ENCODE assay signal across 14 cellular contexts in genomic region chr14:32407170-32407569, GRCh38.
DNase-seq lines count a peak whose midpoint lies in the region; ATAC-seq and TF ChIP-seq lines count a peak whose summit lies in the region.
"Had no signal": no experiment of that assay in that cellular context is flagged by ENCODE, and none has a peak within 500 bp of the region (broad histone marks: within the 10 kb centered on the region; RNA-seq: fewer than 3 reads in every experiment).

No MANE protein-coding gene starts in this region.

- H3K4me1 ChIP-seq in gastroesophageal sphincter = peaks cover 0 to 14% (median 0%) of the 10 kb centered on the region in 3 donors
- peaks cover 3 to 4% of the 10 kb centered on the region in 2 experiments for H3K4me1 ChIP-seq in trophoblast cell (ENCODE audit: control insufficient read depth in 1 of 2, insufficient read depth in 2 of 2, low read length in 2 of 2)
- H3K4me1 ChIP-seq in MM.1S (ENCODE audit: low read length) = no peaks in the 10 kb centered on the region
- no peaks in the 10 kb centered on the region for H3K4me1 ChIP-seq in Karpas-422 (ENCODE audit: low read length)
- H3K4me1 ChIP-seq: body of pancreas, colonic mucosa, stomach had no signal

- H3K4me2 ChIP-seq in trophoblast cell (ENCODE audit: low read length) (no peak overlapping the region), MM.1S (ENCODE audit: low read depth, low read length) (no peak overlapping the region), Karpas-422 (ENCODE audit: low read depth, low read length, poor library complexity, severe bottlenecking) (no peak overlapping the region)

- DNase-seq in EH (ENCODE audit: low read depth) (peak; percentile 29), NCI-H446 treated with DMSO at 0.1 percent for 48 hours (lab: John Stamatoyannopoulos, UW) (peak; percentile 86), trophoblast cell (no peak), MM.1S (no peak), mesenteric fat pad (ENCODE audit: low spot score) (no peak), Karpas-422 (no peak)
- DNase-seq: activated CD8-positive, alpha-beta memory T cell treated with anti-CD3 and anti-CD28 coated beads, Interleukin-2, amount 50 U/mL, for 48 hours; activated naive CD8-positive, alpha-beta T cell treated with anti-CD3 and anti-CD28 coated beads for 36 hours; body of pancreas; colonic mucosa; NCI-H1105 treated with DMSO at 0.1 percent for 48 hours; stomach had no signal

- H3K4me3 ChIP-seq in gastroesophageal sphincter (no peak overlapping the region), trophoblast cell (ENCODE audit: low read depth, low read length) (no peak overlapping the region), MM.1S (ENCODE audit: low read length) (no peak overlapping the region), Karpas-422 (ENCODE audit: low read length) (no peak overlapping the region)
- H3K4me3 ChIP-seq: body of pancreas, colonic mucosa, stomach had no signal

- no peak overlapping the region for H3K23ac ChIP-seq in trophoblast cell (ENCODE audit: low read length)

- TF ChIP-seq CTCF in gastroesophageal sphincter (IDR thresholded peaks at IDR 0.05) (no peak), MM.1S (IDR thresholded peaks at IDR 0.05; ENCODE audit: low read length) (no peak)

- H3K9ac ChIP-seq in trophoblast cell (ENCODE audit: low read length) (no peak overlapping the region), MM.1S (ENCODE audit: low read length) (no peak overlapping the region), Karpas-422 (ENCODE audit: low read length) (no peak overlapping the region)

- no peak overlapping the region for H2BK5ac ChIP-seq in trophoblast cell (ENCODE audit: low read depth, low read length, poor library complexity)

- H2BK120ac ChIP-seq in trophoblast cell (ENCODE audit: insufficient read depth, low read length, poor library complexity) = no peak overlapping the region

- peak overlapping the region; percentile 51 for H3K14ac ChIP-seq in trophoblast cell (ENCODE audit: low read length)

- H3K27ac ChIP-seq in gastroesophageal sphincter (peak overlapping the region in 3 of 4 donors; percentile 32 to 56 (median 52)), trophoblast cell (ENCODE audit: low read depth, low read length) (no peak overlapping the region), MM.1S (ENCODE audit: low read length) (no peak overlapping the region), Karpas-422 (ENCODE audit: low read length) (no peak overlapping the region)
- H3K27ac ChIP-seq: body of pancreas, colonic mucosa had no signal

- no peak overlapping the region for H4K8ac ChIP-seq in trophoblast cell (ENCODE audit: low read depth, low read length)

- no peak for TF ChIP-seq EP300 in gastroesophageal sphincter (IDR thresholded peaks at IDR 0.05)

- H3K27me3 ChIP-seq in gastroesophageal sphincter (no peaks in the 10 kb centered on the region), trophoblast cell (ENCODE audit: insufficient read depth, low read length) (no peaks in the 10 kb centered on the region), MM.1S (replicated peaks; ENCODE audit: insufficient read depth, low read length) (no peaks in the 10 kb centered on the region), Karpas-422 (ENCODE audit: low read length) (no peaks in the 10 kb centered on the region)
- H3K27me3 ChIP-seq: body of pancreas, colonic mucosa, stomach had no signal

- H4K20me1 ChIP-seq in MM.1S (ENCODE audit: insufficient read depth, low read length) = no peaks in the 10 kb centered on the region
- no peaks in the 10 kb centered on the region for H4K20me1 ChIP-seq in Karpas-422 (ENCODE audit: insufficient read depth, low read depth, low read length)

- H3K9me3 ChIP-seq in gastroesophageal sphincter (no peaks in the 10 kb centered on the region), trophoblast cell (ENCODE audit: insufficient read depth, low read depth, low read length) (no peaks in the 10 kb centered on the region), MM.1S (replicated peaks; ENCODE audit: insufficient read depth, low read length) (no peaks in the 10 kb centered on the region), Karpas-422 (ENCODE audit: low read length) (no peaks in the 10 kb centered on the region)
- H3K9me3 ChIP-seq: body of pancreas, colonic mucosa, stomach had no signal

- H3K79me1 ChIP-seq in trophoblast cell (ENCODE audit: low read length) = no peaks in the 10 kb centered on the region

- no peaks in the 10 kb centered on the region for H3K79me2 ChIP-seq in trophoblast cell (ENCODE audit: control insufficient read depth, insufficient read depth, low read length, poor library complexity)
- H3K79me2 ChIP-seq in MM.1S (ENCODE audit: low read length) = no peaks in the 10 kb centered on the region
- H3K79me2 ChIP-seq in Karpas-422 (ENCODE audit: low read length) = no peaks in the 10 kb centered on the region

- no peak overlapping the region for H3K4ac ChIP-seq in trophoblast cell (ENCODE audit: low read depth, low read length)

- H2AK5ac ChIP-seq in trophoblast cell (ENCODE audit: low read length) = no peak overlapping the region

- H3K36me3 ChIP-seq in gastroesophageal sphincter = no peaks in the 10 kb centered on the region
- H3K36me3 ChIP-seq in trophoblast cell (ENCODE audit: control insufficient read depth in 1 of 2, insufficient read depth in 2 of 2, low read length in 2 of 2) = no peaks in the 10 kb centered on the region
- no peaks in the 10 kb centered on the region for H3K36me3 ChIP-seq in MM.1S (replicated peaks; ENCODE audit: insufficient read depth, low read length)
- H3K36me3 ChIP-seq in Karpas-422 (ENCODE audit: insufficient read depth, low read length) = no peaks in the 10 kb centered on the region
- H3K36me3 ChIP-seq: colonic mucosa, stomach had no signal

- H3K9me2 ChIP-seq in MM.1S (replicated peaks; ENCODE audit: insufficient read depth, low read length) = no peaks in the 10 kb centered on the region
- H3K9me2 ChIP-seq in Karpas-422 (replicated peaks; ENCODE audit: insufficient read depth, low read length) = no peaks in the 10 kb centered on the region

- TF ChIP-seq POLR2A in gastroesophageal sphincter (IDR thresholded peaks at IDR 0.05) = no peak

- no peak overlapping the region for H4K91ac ChIP-seq in trophoblast cell (ENCODE audit: low read depth, low read length)

- no peak for ATAC-seq in gastroesophageal sphincter
- no peak for ATAC-seq in HG03460 (IDR thresholded peaks at IDR 0.05; ENCODE audit: unreplicated experiment)
- ATAC-seq: body of pancreas had no signal

- H3K18ac ChIP-seq in trophoblast cell (ENCODE audit: low read length) = no peak overlapping the region

- H2BK12ac ChIP-seq in trophoblast cell (ENCODE audit: low read length) = peak overlapping the region; percentile 52

- H4K12ac ChIP-seq in trophoblast cell (ENCODE audit: low read depth, low read length) = no peak overlapping the region

- WGBS in gastroesophageal sphincter (ENCODE audit: low coverage in 1 of 2), 2 donors = 0% methylated on average over 1 of the region's 1 CpG; no CpG with 5 or more reads in 1 of the 2 donors
- WGBS in trophoblast cell (ENCODE audit: extremely low coverage, insufficient coverage, insufficient read length) = no CpG with 5 or more reads among the region's 1 CpG

- no peak overlapping the region for H2AFZ ChIP-seq in trophoblast cell (ENCODE audit: insufficient read depth, low read length, poor library complexity)
- no peak overlapping the region for H2AFZ ChIP-seq in MM.1S (ENCODE audit: low read length)
- no peak overlapping the region for H2AFZ ChIP-seq in Karpas-422 (ENCODE audit: low read length)

- no peaks in the 10 kb centered on the region for H3F3A ChIP-seq in MM.1S (ENCODE audit: insufficient read depth, low read length)

Comparison
In these comparisons a context has a peak if more than half of its experiments do, and no peak if none do; other contexts are left out.
1. DNase-seq: peak in EH (single experiment) and NCI-H446 treated with DMSO at 0.1 percent for 48 hours (single experiment); none in trophoblast cell (0 of 2), MM.1S (single experiment), mesenteric fat pad (single experiment) and Karpas-422 (single experiment).
2. H3K27ac ChIP-seq: peak in gastroesophageal sphincter (3 of 4); none in trophoblast cell (single experiment), MM.1S (single experiment) and Karpas-422 (single experiment).